Comparison of ENCODE assay signal across 8 cellular contexts in genomic region chr2:96321230-96322103, GRCh38. TPM values are rescaled to one million over a fixed set of nuclear protein-coding genes. Genes with fewer than 3 reads are reported as not detected.
A peak's percentile ranks its signal among the peaks of the same experiment; 100 is the strongest.
DNase-seq lines count a peak whose midpoint lies in the region; ATAC-seq and TF ChIP-seq lines count a peak whose summit lies in the region.

No MANE protein-coding gene starts in this region.

- no peaks in the 10 kb centered on the region for H4K20me1 ChIP-seq in SK-N-SH (ENCODE audit: insufficient read depth)
- H4K20me1 ChIP-seq in smooth muscle cell (ENCODE audit: low read depth), result no peaks in the 10 kb centered on the region

- peak overlapping the region; percentile 30 for H3K27ac Mint-ChIP-seq in activated naive CD4-positive, alpha-beta T cell treated with anti-CD3 and anti-CD28 coated beads, Interleukin-2, amount 50 U/mL, for 24 hours

- peak overlapping the region; percentile 29 for H3K9ac ChIP-seq in SK-N-SH
- H3K9ac ChIP-seq in smooth muscle cell (ENCODE audit: low read depth), result no peak overlapping the region

- peak overlapping the region; percentile 56 to 64 for H3K4me3 ChIP-seq in SK-N-SH (ENCODE audit: low read depth in 2 of 2, low read length in 1 of 2)
- H3K4me3 ChIP-seq in iPS-11a (ENCODE audit: low read depth, low read length), result peak overlapping the region; percentile 51
- peak overlapping the region; percentile 44 for H3K4me3 ChIP-seq in smooth muscle cell

- TF ChIP-seq RAD21 in SK-N-SH (IDR thresholded peaks at IDR 0.05; ENCODE audit: low read length), result no peak

- no peaks in the 10 kb centered on the region for H3K36me3 Mint-ChIP-seq in activated naive CD4-positive, alpha-beta T cell treated with anti-CD3 and anti-CD28 coated beads, Interleukin-2, amount 50 U/mL, for 24 hours

- H3K27ac ChIP-seq in SK-N-SH (ENCODE audit: low read depth in 2 of 2, low read length in 1 of 2), result peak overlapping the region; percentile 11 to 65; a peak in 2 of 4 replicates
- H3K27ac ChIP-seq in smooth muscle cell (ENCODE audit: low read depth), result no peak overlapping the region

- DNase-seq in DMS114 treated with DMSO at 0.1 percent for 48 hours (lab: John Stamatoyannopoulos, UW; ENCODE audit: unreplicated experiment), result peak; percentile 55
- peak; percentile 20 for DNase-seq in HT-29 (ENCODE audit: low spot score)
- DNase-seq in SK-N-SH, result peak; percentile 88
- DNase-seq in smooth muscle cell (lab: John Stamatoyannopoulos, UW; ENCODE audit: unreplicated experiment), result no peak
- DNase-seq in H4 (ENCODE audit: low spot score), result no peak

- H3K9me3 Mint-ChIP-seq in activated naive CD4-positive, alpha-beta T cell treated with anti-CD3 and anti-CD28 coated beads, Interleukin-2, amount 50 U/mL, for 24 hours, result no peaks in the 10 kb centered on the region

- peaks cover 0 to 15% of the 10 kb centered on the region in 2 experiments; a peak in 1 of 4 replicates for H3K4me1 ChIP-seq in SK-N-SH (ENCODE audit: control insufficient read depth in 1 of 2, insufficient read depth in 2 of 2, low read depth in 1 of 2, low read length in 1 of 2)
- H3K4me1 ChIP-seq in smooth muscle cell (ENCODE audit: low read depth), result peaks cover 15% of the 10 kb centered on the region

- H3K27me3 Mint-ChIP-seq in activated naive CD4-positive, alpha-beta T cell treated with anti-CD3 and anti-CD28 coated beads, Interleukin-2, amount 50 U/mL, for 24 hours, result no peaks in the 10 kb centered on the region

- CTCF ChIA-PET in SK-N-SH (lab: Yijun Ruan, JAX), result interaction anchor here (0.6 to 2.6 kb wide), 7 partner anchors 14 to 479 kb away, joined by 3 to 10 read pairs (median 4); partner anchors contain the start of genes NCAPH and SNRNP200

- peak overlapping the region; percentile 83 for H3K4me3 Mint-ChIP-seq in activated naive CD4-positive, alpha-beta T cell treated with anti-CD3 and anti-CD28 coated beads, Interleukin-2, amount 50 U/mL, for 24 hours

- no peak; a peak in 1 of 4 replicates for TF ChIP-seq EP300 in SK-N-SH (IDR thresholded peaks at IDR 0.05; ENCODE audit: borderline replicate concordance in 1 of 2, low read depth in 1 of 2, low read length in 1 of 2)

- H3K9me3 ChIP-seq in SK-N-SH, result no peaks in the 10 kb centered on the region
- H3K9me3 ChIP-seq in smooth muscle cell (replicated peaks; ENCODE audit: low read depth), result no peaks in the 10 kb centered on the region

- ATAC-seq in GM19463 (IDR thresholded peaks at IDR 0.05; ENCODE audit: unreplicated experiment), result peak; percentile 62

- H3K9me2 ChIP-seq in SK-N-SH, result no peaks in the 10 kb centered on the region

- peaks cover 10% of the 10 kb centered on the region for H3F3A ChIP-seq in SK-N-SH (replicated peaks; ENCODE audit: insufficient read depth)
- H3F3A ChIP-seq in smooth muscle cell (ENCODE audit: low read depth), result no peaks in the 10 kb centered on the region

- H3K4me1 Mint-ChIP-seq in activated naive CD4-positive, alpha-beta T cell treated with anti-CD3 and anti-CD28 coated beads, Interleukin-2, amount 50 U/mL, for 24 hours, result peaks cover 39% of the 10 kb centered on the region

- under 1% methylated on average over 33 of the region's 81 CpGs for WGBS in SK-N-SH (ENCODE audit: low lambda C conversion rate)
- WGBS in smooth muscle cell (ENCODE audit: low lambda C conversion rate), result under 1% methylated on average over 69 of the region's 81 CpGs

- H3K36me3 ChIP-seq in SK-N-SH (replicated peaks in 1 of 2; ENCODE audit: control insufficient read depth in 1 of 2, insufficient read depth in 2 of 2, low read length in 1 of 2) (no peaks in the 10 kb centered on the region), smooth muscle cell (ENCODE audit: low read depth) (no peaks in the 10 kb centered on the region)

- no peaks in the 10 kb centered on the region for H3K79me2 ChIP-seq in SK-N-SH (ENCODE audit: insufficient read depth)
- H3K79me2 ChIP-seq in smooth muscle cell (ENCODE audit: low read depth), result no peaks in the 10 kb centered on the region

- H3K4me2 ChIP-seq in SK-N-SH (peak overlapping the region; percentile 76), smooth muscle cell (peak overlapping the region; percentile 92)

- POLR2A ChIA-PET in SK-N-SH (lab: Yijun Ruan, JAX), result interaction anchor here (0.7 to 3.5 kb wide), 5 partner anchors 12 to 55 kb away, joined by 3 to 20 read pairs (median 5); partner anchors contain the start of genes CIAO1, NCAPH, SNRNP200 and TMEM127

- H2AFZ ChIP-seq in SK-N-SH (ENCODE audit: low read depth) (peak overlapping the region; percentile 94), smooth muscle cell (ENCODE audit: low read depth) (peak overlapping the region; percentile 53)

- TF ChIP-seq CTCF in SK-N-SH (IDR thresholded peaks at IDR 0.05) (no peak), smooth muscle cell (IDR thresholded peaks at IDR 0.05; ENCODE audit: borderline replicate concordance, insufficient read depth, poor library complexity, severe bottlenecking) (no peak)

- H3K27me3 ChIP-seq in SK-N-SH (ENCODE audit: insufficient read depth) (no peaks in the 10 kb centered on the region), smooth muscle cell (ENCODE audit: low read depth) (peaks cover 65% of the 10 kb centered on the region)

TF ChIP-seq in SK-N-SH, 30 proteins besides CTCF, POLR2A, EP300 and RAD21 (continues in another document):
- no peak for TF ChIP-seq ZBTB33 (IDR thresholded peaks at IDR 0.05; ENCODE audit: borderline replicate concordance, low read depth)
- TF ChIP-seq NRF1 (IDR thresholded peaks at IDR 0.05; ENCODE audit: low read depth, low read length), result no peak
- TF ChIP-seq MAX (IDR thresholded peaks at IDR 0.05; ENCODE audit: low read depth), result peak; percentile 94
- TF ChIP-seq CHD2 (IDR thresholded peaks at IDR 0.05; ENCODE audit: low read length, partially characterized antibody), result peak; percentile 48

RNA-seq across cellular contexts. Expression of gene ITPRIPL1, which starts 3.6 kb away (rescaled TPM):
- total RNA-seq in HT-29 (2014; rRNA removed; shearing (Covaris generic)), result not detected in 2 replicates
- polyA plus RNA-seq in SK-N-SH (2012; rRNA removed) (4.3 and 5.0 TPM in 2 replicates), smooth muscle cell (4.3 and 6.0 TPM in 2 replicates)
- polyA plus RNA-seq in SK-N-SH (2012; cell fraction: cytosol; rRNA removed), result 5.0 and 6.1 TPM in 2 replicates
- polyA plus RNA-seq in SK-N-SH (2012; cell fraction: nucleus; rRNA removed), result 3.4 and 3.6 TPM in 2 replicates
- 3.3 and 3.5 TPM in 2 replicates for total RNA-seq in smooth muscle cell
- not detected in 2 replicates for total RNA-seq in H4 (2014; rRNA removed; shearing (Covaris generic))

RNA-seq across cellular contexts. Expression of gene NCAPH, which starts 14.1 kb away (rescaled TPM):
- 24.5 and 28.6 TPM in 2 replicates for total RNA-seq in HT-29 (2014; rRNA removed; shearing (Covaris generic))
- 17.0 and 17.8 TPM in 2 replicates for polyA plus RNA-seq in SK-N-SH (2012; rRNA removed)
- polyA plus RNA-seq in SK-N-SH (2012; cell fraction: cytosol; rRNA removed), result 15.0 and 17.0 TPM in 2 replicates
- polyA plus RNA-seq in SK-N-SH (2012; cell fraction: nucleus; rRNA removed), result 15.2 and 15.8 TPM in 2 replicates
- 4.5 and 6.2 TPM in 2 replicates for total RNA-seq in smooth muscle cell
- polyA plus RNA-seq in smooth muscle cell, result 4.8 and 6.0 TPM in 2 replicates
- total RNA-seq in H4 (2014; rRNA removed; shearing (Covaris generic)), result 38.9 and 52.8 TPM in 2 replicates

RNA-seq across cellular contexts. Expression of gene SNRNP200, which starts 16.1 kb away (rescaled TPM):
- 82.2 and 86.3 TPM in 2 replicates for total RNA-seq in HT-29 (2014; rRNA removed; shearing (Covaris generic))
- polyA plus RNA-seq in SK-N-SH (2012; rRNA removed), result 165 and 177 TPM in 2 replicates
- polyA plus RNA-seq in SK-N-SH (2012; cell fraction: cytosol; rRNA removed), result 104 and 134 TPM in 2 replicates
- 437 and 481 TPM in 2 replicates for polyA plus RNA-seq in SK-N-SH (2012; cell fraction: nucleus; rRNA removed)
- total RNA-seq in smooth muscle cell, result 49.1 and 49.5 TPM in 2 replicates
- polyA plus RNA-seq in smooth muscle cell, result 54.1 and 57.6 TPM in 2 replicates
- total RNA-seq in H4 (2014; rRNA removed; shearing (Covaris generic)), result 28.9 and 30.2 TPM in 2 replicates

RNA-seq across cellular contexts. Expression of gene CIAO1, which starts 55.4 kb away (rescaled TPM):
- 169 and 197 TPM in 2 replicates for total RNA-seq in HT-29 (2014; rRNA removed; shearing (Covaris generic))
- polyA plus RNA-seq in SK-N-SH (2012; rRNA removed) (120 and 158 TPM in 2 replicates), smooth muscle cell (56.2 and 56.4 TPM in 2 replicates)
- 85.4 and 125 TPM in 2 replicates for polyA plus RNA-seq in SK-N-SH (2012; cell fraction: cytosol; rRNA removed)
- polyA plus RNA-seq in SK-N-SH (2012; cell fraction: nucleus; rRNA removed), result 188 and 242 TPM in 2 replicates
- 48.6 and 59.8 TPM in 2 replicates for total RNA-seq in smooth muscle cell
- 79.3 and 96.1 TPM in 2 replicates for total RNA-seq in H4 (2014; rRNA removed; shearing (Covaris generic))

RNA-seq across cellular contexts. Expression of gene TMEM127, which starts 55.7 kb away (rescaled TPM):
- total RNA-seq in HT-29 (2014; rRNA removed; shearing (Covaris generic)), result 26.2 and 33.1 TPM in 2 replicates
- 40.9 and 47.9 TPM in 2 replicates for polyA plus RNA-seq in SK-N-SH (2012; rRNA removed)
- polyA plus RNA-seq in SK-N-SH (2012; cell fraction: cytosol; rRNA removed), result 25.6 and 37.1 TPM in 2 replicates
- 20.5 and 32.1 TPM in 2 replicates for polyA plus RNA-seq in SK-N-SH (2012; cell fraction: nucleus; rRNA removed)
- total RNA-seq in smooth muscle cell, result 18.7 and 21.9 TPM in 2 replicates
- 20.5 and 31.8 TPM in 2 replicates for polyA plus RNA-seq in smooth muscle cell
- 15.5 and 20.9 TPM in 2 replicates for total RNA-seq in H4 (2014; rRNA removed; shearing (Covaris generic))

Comparison
In these comparisons a context has a peak if more than half of its experiments do, and no peak if none do; other contexts are left out.
1. DNase-seq: peak in DMS114 treated with DMSO at 0.1 percent for 48 hours (single experiment), HT-29 (single experiment) and SK-N-SH (single experiment); none in smooth muscle cell (single experiment) and H4 (single experiment).
2. Peak in every context shown above with its lines, with median percentiles within 50 percentile points of each other: H3K4me3 ChIP-seq.